ENCODE assay signal across 8 cellular contexts in the genomic region with DNA sequence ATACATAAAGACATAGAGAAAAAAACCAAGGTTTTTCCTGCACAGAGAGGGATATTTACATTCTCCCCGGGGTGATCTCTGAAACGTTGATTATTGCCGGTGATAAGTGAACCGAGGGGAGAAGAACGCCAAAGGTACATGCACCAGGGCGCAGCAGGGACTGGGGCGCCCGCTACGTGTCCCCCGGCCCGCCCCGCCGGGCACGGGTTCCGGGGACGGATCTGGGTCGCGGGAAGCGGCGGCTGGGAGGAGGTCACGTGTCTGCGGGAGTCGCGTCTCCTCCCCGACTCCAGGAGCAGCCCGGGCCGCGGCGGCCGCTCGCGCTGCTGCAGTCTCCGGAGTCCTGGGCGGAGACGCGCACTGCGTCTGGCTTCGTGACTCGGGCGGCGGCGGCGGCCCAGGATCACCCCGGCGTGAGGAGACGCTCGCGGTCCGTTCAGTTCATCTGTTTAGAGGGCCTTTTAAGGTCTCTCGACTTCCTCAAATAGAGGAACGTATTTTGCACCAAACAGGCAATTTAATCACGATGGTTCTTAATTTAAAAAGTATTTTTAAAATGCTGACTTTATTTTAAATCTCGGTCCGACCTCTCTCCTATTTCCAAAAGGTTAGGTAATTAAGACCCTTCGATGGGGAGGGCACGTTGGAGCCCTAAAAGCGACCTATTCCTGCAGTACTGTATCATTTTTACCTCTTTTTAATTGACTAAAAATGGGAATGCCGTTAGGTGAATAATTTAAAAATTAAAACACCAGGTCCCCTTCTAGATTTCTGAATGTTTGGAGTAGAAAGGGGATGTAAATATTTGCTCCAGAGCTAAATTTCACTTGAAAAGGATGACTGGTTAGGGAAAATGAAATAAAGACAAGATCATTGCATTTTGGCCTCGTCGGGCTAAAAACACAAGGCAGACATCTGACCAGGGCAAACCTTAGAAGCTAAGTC. TPM values are rescaled to one million over a fixed set of nuclear protein-coding genes. Genes with fewer than 3 reads are reported as not detected.
A peak's percentile ranks its signal among the peaks of the same experiment; 100 is the strongest.
DNase-seq lines count a peak whose midpoint lies in the region; ATAC-seq, FAIRE-seq and TF ChIP-seq lines count a peak whose summit lies in the region.

No MANE protein-coding gene starts in this region.

- H3K4me1 Mint-ChIP-seq in progenitor cell of endocrine pancreas (ENCODE audit: low read depth) = peaks cover 30% of the 10 kb centered on the region

- ATAC-seq in GM19328 (IDR thresholded peaks at IDR 0.05; ENCODE audit: unreplicated experiment) (peak; percentile 36), K562 (peak; percentile 86), HG02970 (IDR thresholded peaks at IDR 0.05; ENCODE audit: low FRiP score, unreplicated experiment) (no peak)

- in situ Hi-C loops in K562 (cut with MboI) = no loop called here

- H3K9me3 ChIP-seq in K562 (replicated peaks; ENCODE audit: control insufficient read depth, insufficient read depth, low read depth, low read length) = no peaks in the 10 kb centered on the region

- peak overlapping the region; percentile 90 for H3K27ac Mint-ChIP-seq in progenitor cell of endocrine pancreas

- H3K9me1 ChIP-seq in K562 (ENCODE audit: control insufficient read depth, insufficient read depth, low read length) = no peaks in the 10 kb centered on the region

- no peak for TF ChIP-seq CTCF in HL-60 (IDR thresholded peaks at IDR 0.05; ENCODE audit: insufficient read depth, low read length)
- no peak for TF ChIP-seq CTCF in K562 (IDR thresholded peaks at IDR 0.05 in 2 of 3, conservative IDR thresholded peaks at IDR 0.05 in 1 of 3; ENCODE audit: insufficient read depth in 2 of 3, low read depth in 1 of 3, low read length in 3 of 3)
- no peak for TF ChIP-seq CTCF in progenitor cell of endocrine pancreas (IDR thresholded peaks at IDR 0.05; ENCODE audit: unreplicated experiment)

- H3K4me3 ChIP-seq in HL-60 (replicated peaks; ENCODE audit: insufficient read depth, low read length) (peak overlapping the region; percentile 54), K562 (peak overlapping the region; percentile 21; the same call in 1 of the 2 replicates)

- intact Hi-C loops in K562 (cut with micrococcal nuclease) = no loop called here

- peak overlapping the region in 1 of 2 experiments; percentile 13; a peak in 1 of 4 replicates for H3K9ac ChIP-seq in K562 (ENCODE audit: insufficient read depth in 1 of 2, low read depth in 2 of 2, low read length in 2 of 2)

- peak overlapping the region; percentile 90 for H3K4me3 Mint-ChIP-seq in progenitor cell of endocrine pancreas (ENCODE audit: low read depth)

- no peaks in the 10 kb centered on the region for H3K36me3 ChIP-seq in K562 (ENCODE audit: control insufficient read depth, insufficient read depth, low read length)

- no peaks in the 10 kb centered on the region for H3K9me3 Mint-ChIP-seq in progenitor cell of endocrine pancreas (ENCODE audit: low read depth)

- POLR2A ChIA-PET in K562 (lab: Yijun Ruan, JAX) = no interaction called here

- FAIRE-seq in K562 (lab: Jason Lieb, UNC) = no peak

- 0 out of 2 replicates have a peak overlapping the region, but pooled peaks have one; percentile 9 for H2AFZ ChIP-seq in K562 (ENCODE audit: low read depth, low read length)

- H3K4me1 ChIP-seq in K562 (replicated peaks in 1 of 2; ENCODE audit: control insufficient read depth in 2 of 2, insufficient read depth in 2 of 2, low read length in 2 of 2) = peaks cover 0 to 25% of the 10 kb centered on the region in 2 experiments; a peak in 4 of 5 replicates

- H3K27me3 Mint-ChIP-seq in progenitor cell of endocrine pancreas = peaks cover 85% of the 10 kb centered on the region

- BruUV-seq in K562 (replicated peaks; lab: Mats Ljungman, UMichigan) = no TSS peak

- no peak for TF ChIP-seq RAD21 in K562 (CRISPR knock-in tag; conservative IDR thresholded peaks at IDR 0.05 in 1 of 2, IDR thresholded peaks at IDR 0.05 in 1 of 2)

- no peaks in the 10 kb centered on the region for H3K36me3 Mint-ChIP-seq in progenitor cell of endocrine pancreas (ENCODE audit: insufficient read depth)

- WGBS in K562 (ENCODE audit: insufficient coverage, low coverage, missing lambda C conversion rate) = 2% methylated on average over 43 of the region's 60 CpGs

- no peak for TF ChIP-seq POLR2A in K562 (conservative IDR thresholded peaks at IDR 0.05)

- H3K4me2 ChIP-seq in K562 (ENCODE audit: insufficient read depth, low read length) = peak overlapping the region; percentile 11; the same call in 1 of the 2 replicates

- DNase-seq in COLO829 (ENCODE audit: low spot score) = peak; percentile 62
- DNase-seq in HL-60 (ENCODE audit: low read depth in 1 of 2, low spot score in 1 of 2) = peak in 1 of 2 experiments; percentile 73
- peak; percentile 82 for DNase-seq in RKO (ENCODE audit: low spot score)
- DNase-seq in K562 (ENCODE audit: extremely low read depth in 1 of 4, low spot score in 3 of 4) = peak; percentile 49 to 62 (median 50)
- DNase-seq in hypothalamus (lab: John Stamatoyannopoulos, UW) = peak in 50 of 51 donors; percentile 36 to 93 (median 80)
- peak; percentile 82 for DNase-seq in progenitor cell of endocrine pancreas (ENCODE audit: low spot score, unreplicated experiment)

- CTCF ChIA-PET in K562 (lab: Yijun Ruan, JAX; ENCODE audit: low intra/inter-chr PET ratio) = no interaction called here

- H3K79me2 ChIP-seq in K562 (ENCODE audit: control insufficient read depth, insufficient read depth, low read length) = no peaks in the 10 kb centered on the region

- H3K27ac ChIP-seq in HL-60 (replicated peaks) (no peak overlapping the region), K562 (ENCODE audit: extremely low read depth, low read depth, low read length) (no peak overlapping the region)

- H4K20me1 ChIP-seq in K562 (replicated peaks; ENCODE audit: control insufficient read depth, insufficient read depth, low read length) = no peaks in the 10 kb centered on the region; the same call in 1 of the 2 replicates

- H3K27me3 ChIP-seq in HL-60 (ENCODE audit: insufficient read depth, poor library complexity, severe bottlenecking) (peaks cover 35% of the 10 kb centered on the region), K562 (ENCODE audit: control insufficient read depth in 2 of 2, insufficient read depth in 2 of 2, low read length in 2 of 2) (peaks cover 42 to 50% of the 10 kb centered on the region in 2 experiments)

- no peak for TF ChIP-seq EP300 in K562 (IDR thresholded peaks at IDR 0.05; ENCODE audit: low read length)

TF ChIP-seq in K562, 482 proteins besides CTCF, POLR2A, EP300 and RAD21 (continues in another document):
- TF ChIP-seq ZNF23 (CRISPR knock-in tag; IDR thresholded peaks at IDR 0.05) (no peak), TEAD4 (IDR thresholded peaks at IDR 0.05; ENCODE audit: low read length) (no peak), TEAD4 (CRISPR knock-in tag; IDR thresholded peaks at IDR 0.05; ENCODE audit: borderline replicate concordance) (no peak), RBBP5 (IDR thresholded peaks at IDR 0.05; ENCODE audit: borderline replicate concordance, insufficient read depth, low read length, poor library complexity, severe bottlenecking) (no peak), KLF13 (tag; IDR thresholded peaks at IDR 0.05; ENCODE audit: borderline replicate concordance, low read depth) (no peak), FOXA3 (CRISPR knock-in tag; conservative IDR thresholded peaks at IDR 0.05 in 1 of 2, IDR thresholded peaks at IDR 0.05 in 1 of 2) (no peak)
- TF ChIP-seq, protein P1, sequence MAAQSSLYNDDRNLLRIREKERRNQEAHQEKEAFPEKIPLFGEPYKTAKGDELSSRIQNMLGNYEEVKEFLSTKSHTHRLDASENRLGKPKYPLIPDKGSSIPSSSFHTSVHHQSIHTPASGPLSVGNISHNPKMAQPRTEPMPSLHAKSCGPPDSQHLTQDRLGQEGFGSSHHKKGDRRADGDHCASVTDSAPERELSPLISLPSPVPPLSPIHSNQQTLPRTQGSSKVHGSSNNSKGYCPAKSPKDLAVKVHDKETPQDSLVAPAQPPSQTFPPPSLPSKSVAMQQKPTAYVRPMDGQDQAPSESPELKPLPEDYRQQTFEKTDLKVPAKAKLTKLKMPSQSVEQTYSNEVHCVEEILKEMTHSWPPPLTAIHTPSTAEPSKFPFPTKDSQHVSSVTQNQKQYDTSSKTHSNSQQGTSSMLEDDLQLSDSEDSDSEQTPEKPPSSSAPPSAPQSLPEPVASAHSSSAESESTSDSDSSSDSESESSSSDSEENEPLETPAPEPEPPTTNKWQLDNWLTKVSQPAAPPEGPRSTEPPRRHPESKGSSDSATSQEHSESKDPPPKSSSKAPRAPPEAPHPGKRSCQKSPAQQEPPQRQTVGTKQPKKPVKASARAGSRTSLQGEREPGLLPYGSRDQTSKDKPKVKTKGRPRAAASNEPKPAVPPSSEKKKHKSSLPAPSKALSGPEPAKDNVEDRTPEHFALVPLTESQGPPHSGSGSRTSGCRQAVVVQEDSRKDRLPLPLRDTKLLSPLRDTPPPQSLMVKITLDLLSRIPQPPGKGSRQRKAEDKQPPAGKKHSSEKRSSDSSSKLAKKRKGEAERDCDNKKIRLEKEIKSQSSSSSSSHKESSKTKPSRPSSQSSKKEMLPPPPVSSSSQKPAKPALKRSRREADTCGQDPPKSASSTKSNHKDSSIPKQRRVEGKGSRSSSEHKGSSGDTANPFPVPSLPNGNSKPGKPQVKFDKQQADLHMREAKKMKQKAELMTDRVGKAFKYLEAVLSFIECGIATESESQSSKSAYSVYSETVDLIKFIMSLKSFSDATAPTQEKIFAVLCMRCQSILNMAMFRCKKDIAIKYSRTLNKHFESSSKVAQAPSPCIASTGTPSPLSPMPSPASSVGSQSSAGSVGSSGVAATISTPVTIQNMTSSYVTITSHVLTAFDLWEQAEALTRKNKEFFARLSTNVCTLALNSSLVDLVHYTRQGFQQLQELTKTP (IDR thresholded peaks at IDR 0.05; ENCODE audit: low read depth in 1 of 2, partially characterized antibody in 2 of 2) = no peak

RNA-seq across cellular contexts. Expression of gene BHLHE41, which starts 1.8 kb away (rescaled TPM):
- not detected in 2 replicates for total RNA-seq in K562 (2011; cell fraction: chromatin; rRNA removed; ENCODE audit: low replicate concordance)
- not detected in 2 replicates for total RNA-seq in K562 (2011; cell fraction: nucleolus; rRNA removed)
- not detected in 2 replicates for total RNA-seq in K562 (2011; cell fraction: nucleoplasm; rRNA removed)
- total RNA-seq in K562 (2014; rRNA removed) (not detected in 2 replicates), K562 (2014; rRNA removed; fragmentation: Illumina TruSeq; extraction: Trizol) (not detected in 2 replicates), K562 (2015; rRNA removed; fragmentation: Illumina TruSeq; extraction: Trizol) (not detected in 2 replicates), K562 (2021) (0.45 TPM in 1 of 2 replicates, not detected in the other), progenitor cell of endocrine pancreas (0.46 and 0.78 TPM in 2 replicates)
- polyA plus RNA-seq in K562 (2011; rRNA removed) (not detected in 2 replicates), K562 (2014; fragmentation: Illumina TruSeq; extraction: Trizol) (not detected in 2 replicates), K562 (2014; fragmentation: Nextera tagmentation; extraction: Ambion mirVana) (not detected), K562 (2014; rRNA removed) (not detected in 2 replicates)
- not detected in 2 replicates for polyA plus RNA-seq in K562 (2011; cell fraction: cytosol; rRNA removed)
- polyA plus RNA-seq in K562 (2011; cell fraction: nucleus; rRNA removed) = not detected in 2 replicates
- 0.03 TPM in 1 of 2 replicates, not detected in the other for polyA plus RNA-seq in K562 (2012)
- polyA minus RNA-seq in K562 (2011; rRNA and poly(A)+ RNA removed) = not detected in 2 replicates
- not detected in 2 replicates for polyA minus RNA-seq in K562 (2011; cell fraction: cytosol; rRNA and poly(A)+ RNA removed)
- polyA minus RNA-seq in K562 (2011; cell fraction: nucleus; rRNA and poly(A)+ RNA removed) = not detected in 2 replicates
